In the genomic region with DNA sequence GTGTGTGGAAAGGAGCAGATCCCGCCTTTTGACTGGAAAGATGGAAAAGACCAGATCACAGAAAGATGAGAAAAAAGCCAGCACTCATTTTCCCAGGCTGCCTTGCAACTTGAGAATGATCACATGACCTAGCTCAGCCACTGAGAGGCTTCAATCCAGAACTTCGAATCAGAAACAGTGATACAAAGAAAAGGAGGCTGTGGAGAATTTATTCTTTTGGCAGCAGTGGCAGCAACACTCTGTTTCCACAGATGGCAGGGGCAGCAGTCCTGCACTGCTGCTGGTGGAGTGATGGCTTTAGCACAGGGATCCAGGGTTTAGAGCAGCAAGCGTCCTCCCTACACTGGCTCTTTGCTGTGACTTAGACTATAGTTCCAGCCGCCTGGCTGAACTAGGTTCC, we compare ENCODE assay signal across 26 cellular contexts.
DNase-seq lines count a peak whose midpoint lies in the region; ATAC-seq, FAIRE-seq and TF ChIP-seq lines count a peak whose summit lies in the region.
"Had no signal": no experiment of that assay in that cellular context is flagged by ENCODE, and none has a peak within 500 bp of the region (broad histone marks: within the 10 kb centered on the region; RNA-seq: fewer than 3 reads in every experiment).

No MANE protein-coding gene starts in this region.

- no TSS peak for BruUV-seq in HepG2 (replicated peaks; lab: Mats Ljungman, UMichigan)

- no peak for TF ChIP-seq CTCF in HepG2 (CRISPR knock-in tag; IDR thresholded peaks at IDR 0.05)
- TF ChIP-seq CTCF in right lobe of liver (IDR thresholded peaks at IDR 0.05): no peak
- no peak for TF ChIP-seq CTCF in colonic mucosa (IDR thresholded peaks at IDR 0.05)

- H3K4me2 ChIP-seq in HepG2 (ENCODE audit: low read depth, low read length) (peak overlapping the region; percentile 32), mesenchymal stem cell (ENCODE audit: low read length, poor library complexity, severe bottlenecking) (no peak overlapping the region)

- H3K27me3 ChIP-seq in HepG2 (ENCODE audit: control insufficient read depth in 1 of 2, insufficient read depth in 2 of 2, low read length in 2 of 2) (no peaks in the 10 kb centered on the region; a peak in 1 of 5 replicates), right lobe of liver (no peaks in the 10 kb centered on the region), mesenchymal stem cell (ENCODE audit: control insufficient read depth in 1 of 2, insufficient read depth in 1 of 2, low read length in 2 of 2) (no peaks in the 10 kb centered on the region), colonic mucosa (no peaks in the 10 kb centered on the region)
- H3K27me3 ChIP-seq: cardiac muscle cell, pancreas, upper lobe of left lung had no signal

- no peak for DNase-seq in HepG2 (ENCODE audit: low spot score)
- no peak for DNase-seq in right lobe of liver
- no peak for DNase-seq in mesenchymal stem cell
- DNase-seq in colonic mucosa: no peak
- DNase-seq in ACHN: no peak
- DNase-seq in KBM-7: no peak
- DNase-seq: 8988T; activated naive CD4-positive, alpha-beta T cell treated with anti-CD3 and anti-CD28 coated beads, Interleukin-2, amount 50 U/mL, for 16 hours; AML-193; aorta; DMS53; GDM1; natural killer cell; NCI-H1092; NCI-H1930; NCI-H2227 treated with DMSO at 0.1 percent for 48 hours; pancreas; stimulated activated CD8-positive, alpha-beta memory T cell treated with anti-CD3 and anti-CD28 coated beads, Interleukin-4, amount 100 ng/mL, for 48 hours; T-helper 2 cell; upper lobe of left lung had no signal

- POLR2A ChIA-PET in HepG2 (lab: Yijun Ruan, JAX): no interaction called here

- ATAC-seq in HepG2 (peak; percentile 55), right lobe of liver (no peak), GM18873 (IDR thresholded peaks at IDR 0.05; ENCODE audit: low FRiP score, unreplicated experiment) (no peak)
- ATAC-seq: natural killer cell, pancreas had no signal

- no peak overlapping the region for H3K4me3 ChIP-seq in HepG2 (replicated peaks in 1 of 3; ENCODE audit: insufficient read depth in 1 of 3, low read depth in 2 of 3, low read length in 3 of 3)
- H3K4me3 ChIP-seq in right lobe of liver: no peak overlapping the region
- no peak overlapping the region for H3K4me3 ChIP-seq in mesenchymal stem cell (ENCODE audit: insufficient read depth in 1 of 2, low read depth in 1 of 2, low read length in 2 of 2)
- H3K4me3 ChIP-seq in colonic mucosa: no peak overlapping the region
- H3K4me3 ChIP-seq: cardiac muscle cell, pancreas, SK-N-MC, upper lobe of left lung had no signal

- H3K14ac ChIP-seq in mesenchymal stem cell (ENCODE audit: low read length in 2 of 2): no peak overlapping the region

- TF ChIP-seq EP300 in HepG2 (IDR thresholded peaks at IDR 0.05; ENCODE audit: low read depth in 2 of 2, low read length in 2 of 2) (no peak), HepG2 (CRISPR knock-in tag; IDR thresholded peaks at IDR 0.05; ENCODE audit: borderline replicate concordance) (no peak)

- no peak overlapping the region for H3K9ac ChIP-seq in HepG2 (ENCODE audit: insufficient read depth, low read depth, low read length)
- no peak overlapping the region for H3K9ac ChIP-seq in mesenchymal stem cell (ENCODE audit: low read length)
- H3K9ac ChIP-seq in colonic mucosa (ENCODE audit: low read depth in 2 of 2, low read length in 2 of 2): no peak overlapping the region

- H4K20me1 ChIP-seq in HepG2 (ENCODE audit: insufficient read depth, low read length): no peaks in the 10 kb centered on the region

- TF ChIP-seq POLR2A in HepG2 (IDR thresholded peaks at IDR 0.05; ENCODE audit: insufficient read depth in 1 of 2, low read depth in 2 of 2, low read length in 2 of 2): no peak
- TF ChIP-seq POLR2A in right lobe of liver (IDR thresholded peaks at IDR 0.05): no peak

- TF ChIP-seq RAD21 in HepG2 (CRISPR knock-in tag; IDR thresholded peaks at IDR 0.05): no peak

- H4K91ac ChIP-seq in mesenchymal stem cell (ENCODE audit: low read length): no peak overlapping the region

- H2BK15ac ChIP-seq in mesenchymal stem cell (ENCODE audit: low read depth, poor library complexity, severe bottlenecking): no peak overlapping the region

- peak overlapping the region; percentile 27 for H4K8ac ChIP-seq in mesenchymal stem cell (ENCODE audit: low read length)

- H3K79me1 ChIP-seq in mesenchymal stem cell (replicated peaks; ENCODE audit: low read length, poor library complexity, severe bottlenecking): no peaks in the 10 kb centered on the region

- H3K79me2 ChIP-seq in HepG2 (ENCODE audit: insufficient read depth, low read length): no peaks in the 10 kb centered on the region

- H2BK120ac ChIP-seq in mesenchymal stem cell (ENCODE audit: low read depth, low read length): no peak overlapping the region

- H2AK5ac ChIP-seq in mesenchymal stem cell (ENCODE audit: low read length, severe bottlenecking): no peak overlapping the region

- H3K4me1 ChIP-seq in HepG2 (ENCODE audit: insufficient read depth, low read length) (no peaks in the 10 kb centered on the region), right lobe of liver (no peaks in the 10 kb centered on the region), mesenchymal stem cell (ENCODE audit: control insufficient read depth, insufficient read depth, low read depth, low read length) (no peaks in the 10 kb centered on the region), colonic mucosa (no peaks in the 10 kb centered on the region)
- H3K4me1 ChIP-seq: upper lobe of left lung had no signal

- no peak overlapping the region for H3K18ac ChIP-seq in mesenchymal stem cell (ENCODE audit: low read depth in 1 of 2, low read length in 2 of 2)

- H2AFZ ChIP-seq in HepG2 (ENCODE audit: low read length) (no peak overlapping the region), mesenchymal stem cell (ENCODE audit: low read depth, low read length) (no peak overlapping the region)

- no peak overlapping the region for H3K4ac ChIP-seq in mesenchymal stem cell (ENCODE audit: low read depth in 1 of 2, low read length in 2 of 2)

- H3K23ac ChIP-seq in mesenchymal stem cell (ENCODE audit: low read length in 2 of 2): no peak overlapping the region

- no peak overlapping the region for H2BK12ac ChIP-seq in mesenchymal stem cell (ENCODE audit: low read length in 2 of 2)

- CTCF ChIA-PET in HepG2 (lab: Yijun Ruan, JAX; ENCODE audit: low intra/inter-chr PET ratio, low total read pairs): no interaction called here

- no peak overlapping the region for H3K27ac ChIP-seq in HepG2 (ENCODE audit: extremely low read length, insufficient read depth, low read length)
- H3K27ac ChIP-seq in right lobe of liver: no peak overlapping the region
- H3K27ac ChIP-seq in cingulate gyrus (ENCODE audit: low read depth, low read length): peak overlapping the region; percentile 20
- H3K27ac ChIP-seq in mesenchymal stem cell (ENCODE audit: low read length, poor library complexity, severe bottlenecking): no peak overlapping the region
- no peak overlapping the region for H3K27ac ChIP-seq in colonic mucosa
- H3K27ac ChIP-seq: cardiac muscle cell, pancreas, RWPE1, SK-N-MC, upper lobe of left lung had no signal

- in situ Hi-C loops in HepG2 (cut with HindIII; ENCODE audit: extremely low pct_ligation_motif_present, low pct_unique_long_range_greater_than_20kb) (no loop called here), ACHN (cut with HindIII; ENCODE audit: low pct_ligation_motif_present, low pct_unique_long_range_greater_than_20kb, low sequenced_read_pairs) (no loop called here), KBM-7 (cut with MboI; ENCODE audit: low pct_unique_long_range_greater_than_20kb, low sequenced_read_pairs) (no loop called here)

- H3K9me3 ChIP-seq in HepG2 (ENCODE audit: low read length) (no peaks in the 10 kb centered on the region), right lobe of liver (no peaks in the 10 kb centered on the region), mesenchymal stem cell (ENCODE audit: control insufficient read depth, low read length) (no peaks in the 10 kb centered on the region), colonic mucosa (no peaks in the 10 kb centered on the region)
- H3K9me3 ChIP-seq: pancreas, upper lobe of left lung had no signal

- H3K36me3 ChIP-seq in HepG2 (replicated peaks in 1 of 2; ENCODE audit: control insufficient read depth in 1 of 2, insufficient read depth in 2 of 2, low read length in 2 of 2): no peaks in the 10 kb centered on the region
- H3K36me3 ChIP-seq in right lobe of liver: no peaks in the 10 kb centered on the region
- no peaks in the 10 kb centered on the region for H3K36me3 ChIP-seq in mesenchymal stem cell (ENCODE audit: control insufficient read depth in 1 of 2, insufficient read depth in 2 of 2, low read depth in 1 of 2, low read length in 2 of 2)
- H3K36me3 ChIP-seq in colonic mucosa: no peaks in the 10 kb centered on the region
- H3K36me3 ChIP-seq: cardiac muscle cell, pancreas, upper lobe of left lung had no signal

- WGBS in HepG2 (ENCODE audit: low lambda C conversion rate): 30% methylated on average over 4 of the region's 4 CpGs
- 79% methylated on average over 3 of the region's 4 CpGs for WGBS in right lobe of liver (ENCODE audit: insufficient coverage, low coverage, low lambda C conversion rate, missing lambda C conversion rate)
- WGBS in mesenchymal stem cell: 94% methylated on average over 4 of the region's 4 CpGs

- FAIRE-seq in HepG2 (lab: Jason Lieb, UNC): no peak
- FAIRE-seq: endothelial cell of umbilical vein, pancreas had no signal

- no peak overlapping the region for H2BK5ac ChIP-seq in mesenchymal stem cell (ENCODE audit: low read depth, low read length, poor library complexity, severe bottlenecking)

- intact Hi-C loops in HepG2 (cut with micrococcal nuclease; ENCODE audit: unreplicated experiment) (no loop called here), right lobe of liver (cut with DNase I) (no loop called here), colonic mucosa (cut with DNase I) (no loop called here)

TF ChIP-seq in HepG2, 621 proteins besides CTCF, POLR2A, EP300 and RAD21 (continues in another document):
- TF ChIP-seq RBM22 (optimal IDR thresholded peaks at IDR 0.05; ENCODE audit: low read length): no peak
- TF ChIP-seq TEAD3 (CRISPR knock-in tag; optimal IDR thresholded peaks at IDR 0.05; ENCODE audit: borderline replicate concordance): no peak
- peak; percentile 26; the same call in 1 of the 2 replicates for TF ChIP-seq NFYB (CRISPR knock-in tag; IDR thresholded peaks at IDR 0.05)
- TF ChIP-seq, protein P1, sequence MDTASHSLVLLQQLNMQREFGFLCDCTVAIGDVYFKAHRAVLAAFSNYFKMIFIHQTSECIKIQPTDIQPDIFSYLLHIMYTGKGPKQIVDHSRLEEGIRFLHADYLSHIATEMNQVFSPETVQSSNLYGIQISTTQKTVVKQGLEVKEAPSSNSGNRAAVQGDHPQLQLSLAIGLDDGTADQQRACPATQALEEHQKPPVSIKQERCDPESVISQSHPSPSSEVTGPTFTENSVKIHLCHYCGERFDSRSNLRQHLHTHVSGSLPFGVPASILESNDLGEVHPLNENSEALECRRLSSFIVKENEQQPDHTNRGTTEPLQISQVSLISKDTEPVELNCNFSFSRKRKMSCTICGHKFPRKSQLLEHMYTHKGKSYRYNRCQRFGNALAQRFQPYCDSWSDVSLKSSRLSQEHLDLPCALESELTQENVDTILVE (CRISPR knock-in tag; IDR thresholded peaks at IDR 0.05): no peak
- no peak for TF ChIP-seq ZNF772 (CRISPR knock-in tag; IDR thresholded peaks at IDR 0.05)
- TF ChIP-seq KLF16 (CRISPR knock-in tag; IDR thresholded peaks at IDR 0.05): no peak
- no peak for TF ChIP-seq ELF4 (CRISPR knock-in tag; IDR thresholded peaks at IDR 0.05; ENCODE audit: borderline replicate concordance)
